Comparison of ENCODE assay signal across 9 cellular contexts in the genomic region with DNA sequence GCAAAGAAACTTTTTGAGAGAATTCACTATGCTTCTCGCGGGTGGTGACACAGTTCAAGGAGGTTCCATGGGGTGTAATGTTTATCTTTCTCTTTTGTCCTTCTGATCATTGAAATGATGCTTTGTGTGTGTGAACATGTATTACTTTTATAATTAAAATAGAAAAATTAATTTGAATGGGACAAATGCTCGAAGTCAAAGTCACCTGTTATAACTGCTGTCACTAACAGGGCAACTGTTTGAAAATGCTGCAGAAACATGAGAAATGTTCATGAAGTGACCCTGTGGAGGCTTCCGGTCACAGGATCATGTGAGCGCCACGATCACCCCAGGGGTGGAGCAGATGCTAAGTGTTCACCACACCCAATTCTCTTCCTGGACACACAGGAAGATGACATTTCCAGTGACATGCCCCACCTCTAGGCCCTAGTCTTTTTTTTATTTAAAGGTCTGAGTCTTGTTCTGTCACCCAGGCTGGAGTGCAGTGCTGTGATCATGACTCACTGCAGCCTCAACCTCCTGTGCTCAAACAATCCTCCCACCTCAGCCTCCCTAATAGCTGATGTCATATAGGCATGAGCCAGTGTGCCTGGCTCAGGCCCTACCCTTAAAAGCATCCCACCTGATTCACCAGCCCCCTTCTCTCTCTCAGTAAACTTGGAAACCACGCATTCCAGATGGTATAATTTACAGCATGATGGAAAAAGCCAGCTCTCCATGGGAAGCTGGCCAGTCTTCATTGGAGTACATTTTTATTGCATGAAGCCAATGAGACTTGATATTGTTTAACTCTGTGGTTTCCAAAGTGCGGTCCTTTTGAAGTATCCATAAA. TPM values are rescaled to one million over a fixed set of nuclear protein-coding genes. Genes with fewer than 3 reads are reported as not detected.
A peak's percentile ranks its signal among the peaks of the same experiment; 100 is the strongest.
DNase-seq lines count a peak whose midpoint lies in the region; ATAC-seq and TF ChIP-seq lines count a peak whose summit lies in the region.
"Had no signal": no experiment of that assay in that cellular context is flagged by ENCODE, and none has a peak within 500 bp of the region (broad histone marks: within the 10 kb centered on the region; RNA-seq: fewer than 3 reads in every experiment).

No MANE protein-coding gene starts in this region.

- peaks cover 3% of the 10 kb centered on the region for H3K36me3 Mint-ChIP-seq in type B pancreatic cell

- WGBS in psoas muscle, 3 donors: 64 to 67% (median 66%) methylated on average over 8 of the region's 8 CpGs

- no peak overlapping the region for H3K4me3 ChIP-seq in psoas muscle

- H3K27me3 Mint-ChIP-seq in type B pancreatic cell: peaks cover 14% of the 10 kb centered on the region

- TF ChIP-seq CTCF in psoas muscle (IDR thresholded peaks at IDR 0.05) (no peak), type B pancreatic cell (conservative IDR thresholded peaks at IDR 0.05) (no peak)

- H3K27ac ChIP-seq in psoas muscle: peak overlapping the region; percentile 46

- H3K36me3 ChIP-seq in psoas muscle (ENCODE audit: insufficient read depth in 1 of 2, low read depth in 1 of 2): no peaks in the 10 kb centered on the region

- no peaks in the 10 kb centered on the region for H3K9me3 Mint-ChIP-seq in type B pancreatic cell
- H3K9me3 Mint-ChIP-seq: neural crest cell had no signal

- H3K4me3 Mint-ChIP-seq in type B pancreatic cell: no peak overlapping the region
- H3K4me3 Mint-ChIP-seq: neural crest cell had no signal

- no peaks in the 10 kb centered on the region for H3K9me3 ChIP-seq in psoas muscle

- H3K27me3 ChIP-seq in psoas muscle (ENCODE audit: insufficient read depth in 3 of 3, low read length in 2 of 3): no peaks in the 10 kb centered on the region

- no peaks in the 10 kb centered on the region for H3K4me1 Mint-ChIP-seq in type B pancreatic cell (ENCODE audit: unreplicated experiment)

- peak; percentile 62 for ATAC-seq in GM18907 (IDR thresholded peaks at IDR 0.05; ENCODE audit: unreplicated experiment)
- ATAC-seq in psoas muscle: peak in 3 of 4 donors; percentile 46 to 67 (median 52)
- ATAC-seq in HG03025 (IDR thresholded peaks at IDR 0.05; ENCODE audit: low FRiP score, unreplicated experiment): no peak
- ATAC-seq in HG02938 (IDR thresholded peaks at IDR 0.05; ENCODE audit: unreplicated experiment): no peak

- intact Hi-C loops in psoas muscle (cut with DNase I): no loop called here

- H3K4me1 ChIP-seq in psoas muscle: no peaks in the 10 kb centered on the region

- no peak overlapping the region for H3K27ac Mint-ChIP-seq in type B pancreatic cell

- DNase-seq in NOMO-1 treated with DMSO at 0.1 percent for 48 hours (lab: John Stamatoyannopoulos, UW; ENCODE audit: unreplicated experiment) (peak; percentile 79), psoas muscle (peak; percentile 41 to 72), middle frontal gyrus (ENCODE audit: extremely low spot score, low spot score) (no peak), type B pancreatic cell (ENCODE audit: extremely low spot score, unreplicated experiment) (no peak)
- DNase-seq in central memory CD4-positive, alpha-beta T cell: peak; percentile 40

RNA-seq across cellular contexts. Expression of a gene that starts 21.1 kb away (rescaled TPM):
- total RNA-seq in psoas muscle (not detected), type B pancreatic cell (ENCODE audit: low replicate concordance) (not detected in 2 replicates)
- polyA plus RNA-seq in psoas muscle: not detected
- total RNA-seq: neural crest cell had no signal

RNA-seq across cellular contexts. Expression of a gene that starts 23.4 kb away (rescaled TPM):
- 100 to 1,000 TPM in 1 of 4 donors, 10 to 100 TPM in 3; 81.2 to 104 (median 87.3) TPM for total RNA-seq in psoas muscle
- polyA plus RNA-seq in psoas muscle: 10 to 100 TPM; 60.2 to 92.4 (median 62.8) TPM
- 73.5 and 94.4 TPM in 2 replicates for total RNA-seq in type B pancreatic cell (ENCODE audit: low replicate concordance)

RNA-seq across cellular contexts. Expression of a gene that starts 24.2 kb away (rescaled TPM):
- total RNA-seq in psoas muscle (10 to 100 TPM; 34.1 to 58.1 (median 49.5) TPM), type B pancreatic cell (ENCODE audit: low replicate concordance) (38.5 and 43.1 TPM in 2 replicates)
- polyA plus RNA-seq in psoas muscle: 10 to 100 TPM; 16.5 to 27.4 (median 20.6) TPM

RNA-seq across cellular contexts. Expression of a gene that starts 57.9 kb away (rescaled TPM):
- 10 to 100 TPM; 22.1 to 26.5 (median 26.0) TPM for total RNA-seq in psoas muscle
- 10 to 100 TPM; 17.7 to 44.7 (median 18.9) TPM for polyA plus RNA-seq in psoas muscle
- total RNA-seq in type B pancreatic cell (ENCODE audit: low replicate concordance): 48.4 and 57.8 TPM in 2 replicates

Comparison
In these comparisons a context has a peak if more than half of its experiments do, and no peak if none do; other contexts are left out.
1. ATAC-seq: peak in GM18907 (single experiment) and psoas muscle (3 of 4); none in HG03025 (single experiment) and HG02938 (single experiment).
2. DNase-seq: peak in NOMO-1 treated with DMSO at 0.1 percent for 48 hours (single experiment), central memory CD4-positive, alpha-beta T cell (single experiment) and psoas muscle (2 of 2); none in middle frontal gyrus (single experiment) and type B pancreatic cell (single experiment).